Comparison of ENCODE assay signal across 12 cellular contexts in the genomic region with DNA sequence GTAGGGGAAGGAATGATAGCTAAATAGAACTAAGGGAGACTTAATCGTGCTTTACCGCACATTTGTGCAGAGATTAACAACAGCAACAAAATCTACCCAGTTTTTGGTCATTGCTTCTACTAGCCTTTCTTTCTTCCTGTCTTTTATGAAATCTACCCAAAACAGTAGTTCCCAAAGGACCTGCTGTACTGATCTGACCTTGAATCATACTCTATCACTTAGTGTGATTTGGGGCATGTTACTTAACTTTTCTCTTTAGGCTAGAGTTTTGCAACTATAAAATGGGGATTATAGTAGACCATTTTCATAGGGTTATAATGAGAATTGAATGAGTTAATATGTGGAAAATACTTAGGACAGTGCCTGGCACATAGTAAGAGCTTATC. TPM values are rescaled to one million over a fixed set of nuclear protein-coding genes. Genes with fewer than 3 reads are reported as not detected.
A peak's percentile ranks its signal among the peaks of the same experiment; 100 is the strongest.
DNase-seq lines count a peak whose midpoint lies in the region; ATAC-seq, FAIRE-seq and TF ChIP-seq lines count a peak whose summit lies in the region.
"Had no signal": no experiment of that assay in that cellular context is flagged by ENCODE, and none has a peak within 500 bp of the region (broad histone marks: within the 10 kb centered on the region; RNA-seq: fewer than 3 reads in every experiment).

No MANE protein-coding gene starts in this region.

- no peaks in the 10 kb centered on the region for H3K9me2 ChIP-seq in hepatocyte (replicated peaks; ENCODE audit: insufficient read depth)

- H3K27me3 Mint-ChIP-seq in MCF 10A (ENCODE audit: insufficient read depth, unreplicated experiment) (no peaks in the 10 kb centered on the region), natural killer cell (ENCODE audit: low read depth in 2 of 2) (no peaks in the 10 kb centered on the region)
- peaks cover 5% of the 10 kb centered on the region for H3K27me3 Mint-ChIP-seq in activated naive CD4-positive, alpha-beta T cell treated with anti-CD3 and anti-CD28 coated beads, Interleukin-2, amount 10 ng/mL, durations not matched to agents 7 days and 5 days
- H3K27me3 Mint-ChIP-seq: activated naive CD8-positive, alpha-beta T cell treated with anti-CD3 and anti-CD28 coated beads for 36 hours had no signal

- ATAC-seq in sciatic nerve (peak; percentile 86), natural killer cell (no peak)

- no peak overlapping the region for H2AFZ ChIP-seq in hepatocyte

- TF ChIP-seq CTCF in MCF 10A (IDR thresholded peaks at IDR 0.05; ENCODE audit: unreplicated experiment) (no peak), hepatocyte (IDR thresholded peaks at IDR 0.05; ENCODE audit: poor library complexity) (no peak), natural killer cell (IDR thresholded peaks at IDR 0.05) (no peak)

- intact Hi-C loops in MCF 10A (cut with micrococcal nuclease), result no loop called here
- intact Hi-C loops in sciatic nerve (cut with DNase I), result no loop called here
- intact Hi-C loops in natural killer cell (cut with micrococcal nuclease), result no loop called here

- H3K36me3 Mint-ChIP-seq in MCF 10A (ENCODE audit: insufficient read depth, unreplicated experiment), result no peaks in the 10 kb centered on the region
- H3K36me3 Mint-ChIP-seq in natural killer cell, result no peaks in the 10 kb centered on the region
- no peaks in the 10 kb centered on the region for H3K36me3 Mint-ChIP-seq in activated naive CD4-positive, alpha-beta T cell treated with anti-CD3 and anti-CD28 coated beads, Interleukin-2, amount 10 ng/mL, durations not matched to agents 7 days and 5 days
- H3K36me3 Mint-ChIP-seq: activated naive CD8-positive, alpha-beta T cell treated with anti-CD3 and anti-CD28 coated beads for 36 hours had no signal

- H3K27ac Mint-ChIP-seq in MCF 10A (ENCODE audit: low read depth, unreplicated experiment) (peak overlapping the region; percentile 90), natural killer cell (no peak overlapping the region)
- no peak overlapping the region for H3K27ac Mint-ChIP-seq in activated naive CD4-positive, alpha-beta T cell treated with anti-CD3 and anti-CD28 coated beads, Interleukin-2, amount 10 ng/mL, durations not matched to agents 7 days and 5 days
- H3K27ac Mint-ChIP-seq: activated naive CD8-positive, alpha-beta T cell treated with anti-CD3 and anti-CD28 coated beads for 36 hours had no signal

- H3K4me1 Mint-ChIP-seq in MCF 10A (ENCODE audit: insufficient read depth, unreplicated experiment) (peaks cover 34% of the 10 kb centered on the region), natural killer cell (no peaks in the 10 kb centered on the region)
- no peaks in the 10 kb centered on the region for H3K4me1 Mint-ChIP-seq in activated naive CD4-positive, alpha-beta T cell treated with anti-CD3 and anti-CD28 coated beads, Interleukin-2, amount 10 ng/mL, durations not matched to agents 7 days and 5 days
- H3K4me1 Mint-ChIP-seq: activated naive CD8-positive, alpha-beta T cell treated with anti-CD3 and anti-CD28 coated beads for 36 hours had no signal

- H3K36me3 ChIP-seq in BLaER1 (no peaks in the 10 kb centered on the region), hepatocyte (replicated peaks; ENCODE audit: insufficient read depth, low read depth) (no peaks in the 10 kb centered on the region)

- H3K4me1 ChIP-seq in BLaER1, result peaks cover 56% of the 10 kb centered on the region
- peaks cover 44% of the 10 kb centered on the region for H3K4me1 ChIP-seq in hepatocyte (ENCODE audit: insufficient read depth)

- DNase-seq in MCF 10A (ENCODE audit: unreplicated experiment) (no peak), hepatocyte (ENCODE audit: low spot score) (no peak), sciatic nerve (ENCODE audit: low spot score) (no peak), medulla oblongata (ENCODE audit: extremely low spot score) (no peak), natural killer cell (no peak), RCC 7860 (ENCODE audit: low spot score) (no peak)
- no peak for DNase-seq in activated naive CD4-positive, alpha-beta T cell treated with anti-CD3 and anti-CD28 coated beads, Interleukin-2, amount 10 ng/mL, durations not matched to agents 7 days and 5 days
- DNase-seq: activated CD4-positive, alpha-beta T cell treated with anti-CD3 and anti-CD28 coated beads, Interleukin-2, amount 50 U/mL, for 1 hour; activated naive CD8-positive, alpha-beta T cell treated with anti-CD3 and anti-CD28 coated beads for 36 hours; NCI-H345 had no signal

- WGBS in hepatocyte (ENCODE audit: low lambda C conversion rate, missing lambda C conversion rate), result 71% methylated on average over 2 of the region's 2 CpGs

- BruUV-seq in MCF 10A (replicated peaks; lab: Mats Ljungman, UMichigan), result no TSS peak

- peaks cover 68% of the 10 kb centered on the region for H4K20me1 ChIP-seq in BLaER1
- H4K20me1 ChIP-seq in hepatocyte (ENCODE audit: insufficient read depth, poor library complexity, severe bottlenecking), result peaks cover 4% of the 10 kb centered on the region

- H3K9me3 Mint-ChIP-seq in MCF 10A (ENCODE audit: unreplicated experiment) (no peaks in the 10 kb centered on the region), natural killer cell (no peaks in the 10 kb centered on the region)
- no peaks in the 10 kb centered on the region for H3K9me3 Mint-ChIP-seq in activated naive CD4-positive, alpha-beta T cell treated with anti-CD3 and anti-CD28 coated beads, Interleukin-2, amount 10 ng/mL, durations not matched to agents 7 days and 5 days
- H3K9me3 Mint-ChIP-seq: activated naive CD8-positive, alpha-beta T cell treated with anti-CD3 and anti-CD28 coated beads for 36 hours had no signal

- H3K9me3 ChIP-seq in BLaER1 (no peaks in the 10 kb centered on the region), hepatocyte (ENCODE audit: low read depth) (no peaks in the 10 kb centered on the region)

- H3K27me3 ChIP-seq in BLaER1 (no peaks in the 10 kb centered on the region), hepatocyte (no peaks in the 10 kb centered on the region)

- H3K4me3 Mint-ChIP-seq in MCF 10A (ENCODE audit: unreplicated experiment), result no peak overlapping the region
- H3K4me3 Mint-ChIP-seq in natural killer cell, result no peak overlapping the region
- no peak overlapping the region for H3K4me3 Mint-ChIP-seq in activated naive CD4-positive, alpha-beta T cell treated with anti-CD3 and anti-CD28 coated beads, Interleukin-2, amount 10 ng/mL, durations not matched to agents 7 days and 5 days
- H3K4me3 Mint-ChIP-seq: activated naive CD8-positive, alpha-beta T cell treated with anti-CD3 and anti-CD28 coated beads for 36 hours had no signal

- H3K9ac ChIP-seq in BLaER1, result peak overlapping the region; percentile 17
- H3K9ac ChIP-seq: KMS-11 had no signal

- peak overlapping the region; percentile 10 for H3K27ac ChIP-seq in BLaER1
- peak overlapping the region; percentile 29 for H3K27ac ChIP-seq in hepatocyte
- H3K27ac ChIP-seq: KMS-11 had no signal

- H3K4me3 ChIP-seq in BLaER1, result no peak overlapping the region
- H3K4me3 ChIP-seq in hepatocyte, result no peak overlapping the region

- no peak for FAIRE-seq in RCC 7860 (lab: Jason Lieb, UNC)

- H3K4me2 ChIP-seq in BLaER1, result peak overlapping the region; percentile 61
- no peak overlapping the region for H3K4me2 ChIP-seq in hepatocyte
- H3K4me2 ChIP-seq: KMS-11 had no signal

- peaks cover 85% of the 10 kb centered on the region for H3K79me2 ChIP-seq in hepatocyte

- CTCF ChIA-PET in MCF 10A (lab: Yijun Ruan, JAX), result interaction anchor here (0.6 to 1.1 kb wide), 6 partner anchors 14 to 212 kb away, joined by 3 to 4 read pairs (median 3); no protein-coding TSS in a partner anchor
- CTCF ChIA-PET in activated naive CD4-positive, alpha-beta T cell treated with anti-CD3 and anti-CD28 coated beads, Interleukin-2, amount 10 ng/mL, durations not matched to agents 7 days and 5 days (lab: Charles Lee), result interaction anchor here (0.9 kb wide), 1 partner anchor 10 kb away, joined by 6 read pairs; no protein-coding TSS in a partner anchor

- POLR2A ChIA-PET in MCF 10A (lab: Yijun Ruan, JAX), result interaction anchor here (0.8 to 1.7 kb wide), 9 partner anchors 10 to 71 kb away, joined by 3 to 7 read pairs (median 4); no protein-coding TSS in a partner anchor

RNA-seq across cellular contexts. Expression of a gene that starts 30.5 kb away (rescaled TPM):
- total RNA-seq in MCF 10A (2022), result 188 and 197 TPM in 2 replicates
- total RNA-seq in hepatocyte, result 136 TPM in 2 replicates
- 47.1 and 60.1 TPM in 2 replicates for polyA plus RNA-seq in hepatocyte
- total RNA-seq in sciatic nerve, result 322 TPM
- 100 to 1,000 TPM; 752 to 811 (median 752) TPM for total RNA-seq in natural killer cell
